Comparison of ENCODE assay signal across 21 cellular contexts in genomic region chr11:101478587-101479375, GRCh38.
DNase-seq lines count a peak whose midpoint lies in the region; ATAC-seq, FAIRE-seq and TF ChIP-seq lines count a peak whose summit lies in the region.
"Had no signal": no experiment of that assay in that cellular context is flagged by ENCODE, and none has a peak within 500 bp of the region (broad histone marks: within the 10 kb centered on the region; RNA-seq: fewer than 3 reads in every experiment).

No MANE protein-coding gene starts in this region.

- peak; percentile 20 for DNase-seq in HTR-8/SVneo (ENCODE audit: insufficient read length, low spot score)
- peak in 1 of 2 donors; percentile 84 for DNase-seq in breast epithelium (ENCODE audit: low spot score in 2 of 2)
- DNase-seq in keratinocyte (ENCODE audit: low read depth, low spot score), result peak; percentile 45
- DNase-seq in suprapubic skin (ENCODE audit: low spot score in 2 of 2), result no peak
- no peak for DNase-seq in kidney
- no peak for DNase-seq in ovary
- DNase-seq: activated CD4-positive, alpha-beta memory T cell treated with anti-CD3 and anti-CD28 coated beads for 36 hours; activated T-cell treated with anti-CD3 and anti-CD28 coated beads, Interleukin-2, amount 50 U/mL, for 4 hours; COR-L47; dermis blood vessel endothelial cell; GDM1; midbrain; MV-4-11; NCI-H2171 treated with DMSO at 0.1 percent for 48 hours; RPMI8226; stimulated activated CD4-positive, alpha-beta T cell treated with anti-CD3 and anti-CD28 coated beads, Interleukin-2, amount 100 ng/mL, for 24 hours had no signal

- peak overlapping the region; percentile 57 to 78 for H3K27ac ChIP-seq in breast epithelium
- no peak overlapping the region for H3K27ac ChIP-seq in keratinocyte (ENCODE audit: control insufficient read depth, insufficient read depth, low read length)
- peak overlapping the region; percentile 27 for H3K27ac ChIP-seq in suprapubic skin
- no peak overlapping the region for H3K27ac ChIP-seq in kidney (ENCODE audit: low read depth in 2 of 2, low read length in 2 of 2)
- no peak overlapping the region for H3K27ac ChIP-seq in ovary

- H2AFZ ChIP-seq in keratinocyte (ENCODE audit: control insufficient read depth, low read length), result peak overlapping the region; percentile 87

- dilution Hi-C loops in keratinocyte (cut with MboI; ENCODE audit: extremely low pct_ligation_motif_present, low sequenced_read_pairs), result no loop called here

- H3K9me3 ChIP-seq in breast epithelium, result no peaks in the 10 kb centered on the region
- H3K9me3 ChIP-seq in keratinocyte (ENCODE audit: control insufficient read depth, low read depth, low read length), result no peaks in the 10 kb centered on the region
- no peaks in the 10 kb centered on the region for H3K9me3 ChIP-seq in suprapubic skin
- H3K9me3 ChIP-seq in kidney (ENCODE audit: control insufficient read depth in 1 of 2, low read length in 2 of 2), result no peaks in the 10 kb centered on the region
- H3K9me3 ChIP-seq in ovary, result no peaks in the 10 kb centered on the region

- intact Hi-C loops in breast epithelium (cut with DNase I; ENCODE audit: low total_unique reads), result no loop called here
- intact Hi-C loops in kidney (cut with DNase I), result no loop called here
- intact Hi-C loops in ovary (cut with DNase I), result no loop called here

- H3K4me3 ChIP-seq in breast epithelium, result peak overlapping the region in 1 of 3 donors; percentile 5
- peak overlapping the region in 1 of 3 experiments; percentile 18 for H3K4me3 ChIP-seq in keratinocyte (ENCODE audit: control insufficient read depth in 2 of 3, extremely low read depth in 1 of 3, insufficient read depth in 2 of 3, low read depth in 1 of 3, low read length in 3 of 3)
- no peak overlapping the region for H3K4me3 ChIP-seq in suprapubic skin
- H3K4me3 ChIP-seq in kidney (ENCODE audit: low read length in 2 of 2), result no peak overlapping the region
- H3K4me3 ChIP-seq in ovary, result no peak overlapping the region
- H3K4me3 ChIP-seq: GM12878 had no signal

- peak overlapping the region; percentile 78 for H3K4me2 ChIP-seq in keratinocyte (ENCODE audit: control insufficient read depth, extremely low read depth, insufficient read depth, low read depth, low read length)

- FAIRE-seq in HTR-8/SVneo (lab: Jason Lieb, UNC), result peak; percentile 90
- peak; percentile 81 for FAIRE-seq in keratinocyte (lab: Jason Lieb, UNC)
- no peak for FAIRE-seq in kidney (lab: Jason Lieb, UNC)
- FAIRE-seq: GM12878, islet of Langerhans had no signal

- H3K79me2 ChIP-seq in keratinocyte (ENCODE audit: control insufficient read depth, insufficient read depth, low read length), result no peaks in the 10 kb centered on the region

- no peaks in the 10 kb centered on the region for H3K9me1 ChIP-seq in keratinocyte (ENCODE audit: control insufficient read depth, extremely low read depth, insufficient read depth, low read length)

- no peak for ATAC-seq in HG02981 (IDR thresholded peaks at IDR 0.05; ENCODE audit: unreplicated experiment)
- ATAC-seq: activated T-cell treated with anti-CD3 and anti-CD28 coated beads, Interleukin-2, amount 50 U/mL, for 4 hours; esophagus mucosa; GM12878; sciatic nerve had no signal

- H3K36me3 ChIP-seq in breast epithelium (no peaks in the 10 kb centered on the region), keratinocyte (ENCODE audit: control insufficient read depth in 2 of 2, extremely low read depth in 1 of 2, insufficient read depth in 2 of 2, low read length in 2 of 2) (no peaks in the 10 kb centered on the region), suprapubic skin (no peaks in the 10 kb centered on the region), kidney (ENCODE audit: control insufficient read depth in 1 of 2, insufficient read depth in 2 of 2, low read length in 2 of 2) (no peaks in the 10 kb centered on the region), ovary (no peaks in the 10 kb centered on the region)

- 46% methylated on average over 13 of the region's 13 CpGs for WGBS in suprapubic skin
- 76 to 84% (median 81%) methylated on average over 13 of the region's 13 CpGs for whole genome bisulfite sequencing in ovary, 3 donors

- H4K20me1 ChIP-seq in keratinocyte (ENCODE audit: control insufficient read depth, extremely low read depth, insufficient read depth, low read length), result no peaks in the 10 kb centered on the region

- TF ChIP-seq EP300 in suprapubic skin (IDR thresholded peaks at IDR 0.05) (no peak), ovary (IDR thresholded peaks at IDR 0.05) (no peak)

- no peaks in the 10 kb centered on the region for H3K27me3 ChIP-seq in breast epithelium
- no peaks in the 10 kb centered on the region for H3K27me3 ChIP-seq in keratinocyte (ENCODE audit: control insufficient read depth, extremely low read depth, insufficient read depth, low read length)
- no peaks in the 10 kb centered on the region for H3K27me3 ChIP-seq in suprapubic skin
- no peaks in the 10 kb centered on the region for H3K27me3 ChIP-seq in ovary

- H3K9ac ChIP-seq in keratinocyte (ENCODE audit: control insufficient read depth, extremely low read depth, insufficient read depth, low read length) (peak overlapping the region; percentile 7), kidney (ENCODE audit: low read length in 2 of 2) (no peak overlapping the region)

- TF ChIP-seq POLR2A in breast epithelium (IDR thresholded peaks at IDR 0.05) (no peak), suprapubic skin (IDR thresholded peaks at IDR 0.05) (no peak), ovary (IDR thresholded peaks at IDR 0.05) (no peak)

- H3K4me1 ChIP-seq in breast epithelium, result no peaks in the 10 kb centered on the region
- H3K4me1 ChIP-seq in keratinocyte (ENCODE audit: control insufficient read depth, extremely low read depth, insufficient read depth, low read length), result peaks cover 16% of the 10 kb centered on the region
- peaks cover 13% of the 10 kb centered on the region for H3K4me1 ChIP-seq in suprapubic skin
- H3K4me1 ChIP-seq in kidney (ENCODE audit: control insufficient read depth in 1 of 2, insufficient read depth in 1 of 2, low read depth in 1 of 2, low read length in 2 of 2), result no peaks in the 10 kb centered on the region
- no peaks in the 10 kb centered on the region for H3K4me1 ChIP-seq in ovary (ENCODE audit: insufficient read depth)

- TF ChIP-seq CTCF in breast epithelium (IDR thresholded peaks at IDR 0.05), result no peak
- TF ChIP-seq CTCF in keratinocyte (optimal IDR thresholded peaks at IDR 0.05 in 1 of 3, IDR thresholded peaks at IDR 0.05 in 1 of 3, conservative IDR thresholded peaks at IDR 0.05 in 1 of 3; ENCODE audit: extremely low read depth in 1 of 3, insufficient read depth in 2 of 3, low read length in 3 of 3), result no peak
- TF ChIP-seq CTCF in suprapubic skin (IDR thresholded peaks at IDR 0.05), result no peak
- no peak for TF ChIP-seq CTCF in kidney (IDR thresholded peaks at IDR 0.05; ENCODE audit: borderline replicate concordance, extremely low read depth, insufficient read depth)
- no peak for TF ChIP-seq CTCF in ovary (IDR thresholded peaks at IDR 0.05)

Comparison
In these comparisons a context has a peak if more than half of its experiments do, and no peak if none do; other contexts are left out.
1. DNase-seq: peak in HTR-8/SVneo (single experiment) and keratinocyte (single experiment); none in suprapubic skin (0 of 2), kidney (single experiment) and ovary (0 of 5).
2. H3K27ac ChIP-seq: peak in breast epithelium (2 of 2) and suprapubic skin (single experiment); none in keratinocyte (single experiment), kidney (0 of 2) and ovary (0 of 2).